ENCODE assay signal across 9 cellular contexts in genomic region chr1:154191990-154192450, GRCh38. TPM values are rescaled to one million over a fixed set of nuclear protein-coding genes. Genes with fewer than 3 reads are reported as not detected.
DNase-seq lines count a peak whose midpoint lies in the region; ATAC-seq and TF ChIP-seq lines count a peak whose summit lies in the region.
"Had no signal": no experiment of that assay in that cellular context is flagged by ENCODE, and none has a peak within 500 bp of the region (broad histone marks: within the 10 kb centered on the region; RNA-seq: fewer than 3 reads in every experiment).

TSS of gene TPM3 (minus strand) at chr1:154192100. CDS start at chr1:154192018, 82 bp downstream.

- H3K79me2 ChIP-seq in PC-3 (ENCODE audit: low read length) (no peaks in the 10 kb centered on the region), neural progenitor cell (ENCODE audit: low read depth) (no peaks in the 10 kb centered on the region)

- H2AFZ ChIP-seq in PC-3 (ENCODE audit: low read length) = no peak within 1 kb of the TSS
- peak within 1 kb of the TSS; percentile 90 for H2AFZ ChIP-seq in neural progenitor cell (replicated peaks)

- H3K36me3 Mint-ChIP-seq in CD8-positive, alpha-beta memory T cell = no peaks in the 10 kb centered on the region
- no peaks in the 10 kb centered on the region for H3K36me3 Mint-ChIP-seq in neural progenitor cell

- TF ChIP-seq POLR2A in esophagus squamous epithelium (IDR thresholded peaks at IDR 0.05) = no peak

- H3K9me2 ChIP-seq in PC-3 (replicated peaks; ENCODE audit: low read length) = no peaks in the 10 kb centered on the region

- H3K4me2 ChIP-seq in PC-3 (ENCODE audit: low read length) = no peak within 1 kb of the TSS
- no peak within 1 kb of the TSS for H3K4me2 ChIP-seq in neural progenitor cell

- H3K9me3 ChIP-seq in CD8-positive, alpha-beta memory T cell (ENCODE audit: low read length) = no peaks in the 10 kb centered on the region
- no peaks in the 10 kb centered on the region for H3K9me3 ChIP-seq in PC-3 (ENCODE audit: low read length)
- no peaks in the 10 kb centered on the region for H3K9me3 ChIP-seq in esophagus squamous epithelium
- H3K9me3 ChIP-seq in neural progenitor cell (ENCODE audit: low read depth) = no peaks in the 10 kb centered on the region
- H3K9me3 ChIP-seq: tibial artery had no signal

- peak within 1 kb of the TSS in 2 of 8 donors; percentile 62 to 80 for H3K27ac Mint-ChIP-seq in CD8-positive, alpha-beta memory T cell
- peak within 1 kb of the TSS; percentile 22 for H3K27ac Mint-ChIP-seq in neural progenitor cell

- no peaks in the 10 kb centered on the region for H3F3A ChIP-seq in PC-3 (ENCODE audit: low read length, unreplicated experiment)
- peaks cover under 1% of the 10 kb centered on the region for H3F3A ChIP-seq in neural progenitor cell (ENCODE audit: low read depth)

- POLR2A ChIA-PET in CD8-positive, alpha-beta memory T cell (lab: Charles Lee) = no interaction called here
- POLR2A ChIA-PET in PC-3 (lab: Charles Lee; ENCODE audit: unreplicated experiment) = no interaction called here

- H3K36me3 ChIP-seq in CD8-positive, alpha-beta memory T cell (ENCODE audit: insufficient read depth, low read length) = no peaks in the 10 kb centered on the region
- H3K36me3 ChIP-seq in PC-3 (ENCODE audit: low read depth, low read length) (no peaks in the 10 kb centered on the region), esophagus squamous epithelium (no peaks in the 10 kb centered on the region), neural progenitor cell (no peaks in the 10 kb centered on the region)
- H3K36me3 ChIP-seq: tibial artery had no signal

- H3K4me1 ChIP-seq in CD8-positive, alpha-beta memory T cell (ENCODE audit: insufficient read depth, low read length) = no peaks in the 10 kb centered on the region
- H3K4me1 ChIP-seq in PC-3 (ENCODE audit: insufficient read depth, low read length) = peaks cover 4% of the 10 kb centered on the region; the same call in 1 of the 2 replicates
- peaks cover 0 to 19% (median 0%) of the 10 kb centered on the region in 3 donors for H3K4me1 ChIP-seq in esophagus squamous epithelium
- peaks cover 9% of the 10 kb centered on the region for H3K4me1 ChIP-seq in neural progenitor cell

- H3K27me3 Mint-ChIP-seq in CD8-positive, alpha-beta memory T cell = peaks cover 14 to 31% of the 10 kb centered on the region in 2 donors
- H3K27me3 Mint-ChIP-seq in neural progenitor cell (ENCODE audit: insufficient read depth, low read depth) = peaks cover 5% of the 10 kb centered on the region

- ATAC-seq in PC-3 (no peak), GM21717 (IDR thresholded peaks at IDR 0.05; ENCODE audit: unreplicated experiment) (no peak)

- H3K27ac ChIP-seq in CD8-positive, alpha-beta memory T cell (ENCODE audit: low read depth, low read length) = no peak within 1 kb of the TSS
- no peak within 1 kb of the TSS for H3K27ac ChIP-seq in PC-3 (ENCODE audit: low read length)
- peak within 1 kb of the TSS in 1 of 4 donors; percentile 21 for H3K27ac ChIP-seq in esophagus squamous epithelium
- no peak within 1 kb of the TSS for H3K27ac ChIP-seq in neural progenitor cell

- H3K27me3 ChIP-seq in CD8-positive, alpha-beta memory T cell (ENCODE audit: insufficient read depth, low read length, poor library complexity, severe bottlenecking) = no peaks in the 10 kb centered on the region
- H3K27me3 ChIP-seq in PC-3 (ENCODE audit: low read length) (peaks cover 27% of the 10 kb centered on the region), esophagus squamous epithelium (peaks cover 0 to 21% (median 0%) of the 10 kb centered on the region in 4 donors), neural progenitor cell (no peaks in the 10 kb centered on the region)

- intact Hi-C loops in PC-3 (cut with micrococcal nuclease) (no loop called here), esophagus squamous epithelium (cut with DNase I) (no loop called here)

- H3K9me3 Mint-ChIP-seq in CD8-positive, alpha-beta memory T cell = no peaks in the 10 kb centered on the region
- H3K9me3 Mint-ChIP-seq in neural progenitor cell = no peaks in the 10 kb centered on the region

- BruUV-seq in PC-3 (replicated peaks; lab: Mats Ljungman, UMichigan) = no TSS peak

- H3K9ac ChIP-seq in PC-3 (ENCODE audit: low read length) (no peak within 1 kb of the TSS), neural progenitor cell (no peak within 1 kb of the TSS)

- no peaks in the 10 kb centered on the region for H3K4me1 Mint-ChIP-seq in CD8-positive, alpha-beta memory T cell
- H3K4me1 Mint-ChIP-seq in neural progenitor cell = peaks cover 14% of the 10 kb centered on the region

- DNase-seq in CD8-positive, alpha-beta memory T cell = no peak
- DNase-seq in PC-3 = no peak
- no peak for DNase-seq in esophagus squamous epithelium (lab: John Stamatoyannopoulos, UW)
- no peak for DNase-seq in neural progenitor cell (ENCODE audit: low spot score)
- no peak for DNase-seq in EL
- no peak for DNase-seq in C1 segment of cervical spinal cord (lab: John Stamatoyannopoulos, UW)
- no peak for DNase-seq in stimulated activated CD8-positive, alpha-beta memory T cell treated with anti-CD3 and anti-CD28 coated beads, Interleukin-4, amount 100 ng/mL, for 48 hours

- no peak within 1 kb of the TSS for H3K4me3 ChIP-seq in CD8-positive, alpha-beta memory T cell (ENCODE audit: low read length)
- H3K4me3 ChIP-seq in PC-3 (ENCODE audit: low read length) (no peak within 1 kb of the TSS), esophagus squamous epithelium (no peak within 1 kb of the TSS), neural progenitor cell (no peak within 1 kb of the TSS)
- H3K4me3 ChIP-seq: tibial artery had no signal

- no peak within 1 kb of the TSS for H3K4me3 Mint-ChIP-seq in CD8-positive, alpha-beta memory T cell
- no peak within 1 kb of the TSS for H3K4me3 Mint-ChIP-seq in neural progenitor cell

- 17 to 40% methylated on average over 1 of the region's 1 CpG for WGBS in esophagus squamous epithelium, 2 donors

- H4K20me1 ChIP-seq in PC-3 (ENCODE audit: low read length) = no peaks in the 10 kb centered on the region
- H4K20me1 ChIP-seq in neural progenitor cell (ENCODE audit: low read depth) = no peaks in the 10 kb centered on the region

- TF ChIP-seq CTCF in PC-3 (conservative IDR thresholded peaks at IDR 0.05; ENCODE audit: low read depth, low read length) (no peak), esophagus squamous epithelium (IDR thresholded peaks at IDR 0.05) (no peak), neural progenitor cell (IDR thresholded peaks at IDR 0.05) (no peak)

- CTCF ChIA-PET in CD8-positive, alpha-beta memory T cell (lab: Charles Lee) = no interaction called here
- CTCF ChIA-PET in PC-3 (lab: Charles Lee) = no interaction called here

RNA-seq across cellular contexts. Expression of gene TPM3, which starts in this region (rescaled TPM):
- total RNA-seq in CD8-positive, alpha-beta memory T cell = 100 to 1,000 TPM; 802 to 863 TPM
- polyA plus RNA-seq in CD8-positive, alpha-beta memory T cell = 948 TPM
- 428 and 524 TPM in 2 replicates for total RNA-seq in PC-3 (2014; rRNA removed)
- total RNA-seq in esophagus squamous epithelium = 100 to 1,000 TPM; 216 to 387 (median 316) TPM
- 408 and 596 TPM in 2 replicates for total RNA-seq in neural progenitor cell (ENCODE audit: low replicate concordance)
